Comparison of ENCODE assay signal across 8 cellular contexts in genomic region chr17:38552343-38552742, GRCh38. TPM values are rescaled to one million over a fixed set of nuclear protein-coding genes. Genes with fewer than 3 reads are reported as not detected.
"Had no signal": no experiment of that assay in that cellular context is flagged by ENCODE, and none has a peak within 500 bp of the region (broad histone marks: within the 10 kb centered on the region; RNA-seq: fewer than 3 reads in every experiment).

No MANE protein-coding gene starts in this region.

- H3K4me2 ChIP-seq: GM23338 had no signal

- H3K4me3 ChIP-seq: GM23338, K562 had no signal

- DNase-seq: H9, HCEC 1CT, IMR-90 had no signal

- H2AFZ ChIP-seq: GM23338 had no signal

- FAIRE-seq: H1, H54, K562 had no signal

- ATAC-seq: GM23338, K562 had no signal

- H3K27ac ChIP-seq: HL-60 had no signal

RNA-seq across cellular contexts. Expression of gene SRCIN1, which starts 53.4 kb away (rescaled TPM):
- total RNA-seq: IMR-90 had no signal
- polyA plus RNA-seq: IMR-90 had no signal
